8 cellular contexts compared by ENCODE assay signal in genomic region chr15:33963831-33964664, GRCh38. TPM values are rescaled to one million over a fixed set of nuclear protein-coding genes. Genes with fewer than 3 reads are reported as not detected.
DNase-seq lines count a peak whose midpoint lies in the region; ATAC-seq, FAIRE-seq and TF ChIP-seq lines count a peak whose summit lies in the region.

No MANE protein-coding gene starts in this region.

- no peak for TF ChIP-seq EP300 in K562 (IDR thresholded peaks at IDR 0.05; ENCODE audit: low read length)

- CTCF ChIA-PET in K562 (lab: Yijun Ruan, JAX; ENCODE audit: low intra/inter-chr PET ratio): no interaction called here

- no peak overlapping the region for H2BK5ac ChIP-seq in mesenchymal stem cell (ENCODE audit: low read depth, low read length, poor library complexity, severe bottlenecking)

- H3K4me3 Mint-ChIP-seq in effector memory CD8-positive, alpha-beta T cell: no peak overlapping the region

- peak; percentile 50 to 67 for TF ChIP-seq RAD21 in K562 (CRISPR knock-in tag; conservative IDR thresholded peaks at IDR 0.05 in 1 of 2, IDR thresholded peaks at IDR 0.05 in 1 of 2)

- no TSS peak for BruUV-seq in K562 (replicated peaks; lab: Mats Ljungman, UMichigan)

- FAIRE-seq in K562 (lab: Jason Lieb, UNC): peak; percentile 87

- peaks cover 3 to 4% of the 10 kb centered on the region in 2 donors for H3K4me1 Mint-ChIP-seq in effector memory CD8-positive, alpha-beta T cell (ENCODE audit: low read depth in 2 of 2)

- no peak overlapping the region for H3K27ac Mint-ChIP-seq in effector memory CD8-positive, alpha-beta T cell

- no peak overlapping the region for H4K8ac ChIP-seq in mesenchymal stem cell (ENCODE audit: low read length)

- H4K20me1 ChIP-seq in K562 (replicated peaks; ENCODE audit: control insufficient read depth, insufficient read depth, low read length): no peaks in the 10 kb centered on the region

- peaks cover 15% of the 10 kb centered on the region for H3K79me1 ChIP-seq in mesenchymal stem cell (replicated peaks; ENCODE audit: low read length, poor library complexity, severe bottlenecking)

- H4K91ac ChIP-seq in mesenchymal stem cell (ENCODE audit: low read length): no peak overlapping the region

- H3K79me2 ChIP-seq in K562 (ENCODE audit: control insufficient read depth, insufficient read depth, low read length): no peaks in the 10 kb centered on the region

- intact Hi-C loops in K562 (cut with micrococcal nuclease): loop anchor here (1.0 kb wide), 1 partner anchor 229 kb away; no protein-coding TSS in a partner anchor

- no peaks in the 10 kb centered on the region for H3K9me3 Mint-ChIP-seq in effector memory CD8-positive, alpha-beta T cell

- peak; percentile 43 for DNase-seq in SKM-1 treated with dmso at 0.1 percent for 144 hours (lab: John Stamatoyannopoulos, UW; ENCODE audit: unreplicated experiment)
- no peak for DNase-seq in SKM-1 (lab: John Stamatoyannopoulos, UW; ENCODE audit: unreplicated experiment)
- DNase-seq in NCI-H1417 treated with DMSO at 0.1 percent for 48 hours (lab: John Stamatoyannopoulos, UW): peak; percentile 30
- DNase-seq in K562 (ENCODE audit: extremely low read depth in 1 of 4, low spot score in 3 of 4): peak; percentile 17 to 47 (median 22)
- DNase-seq in mesenchymal stem cell: peak; percentile 54
- no peak for DNase-seq in effector memory CD8-positive, alpha-beta T cell

- POLR2A ChIA-PET in K562 (lab: Yijun Ruan, JAX): interaction anchor here (0.6 to 1.0 kb wide), 4 partner anchors 15 to 219 kb away, joined by 3 read pairs; no protein-coding TSS in a partner anchor

- H3K27me3 Mint-ChIP-seq in effector memory CD8-positive, alpha-beta T cell: no peaks in the 10 kb centered on the region

- in situ Hi-C loops in K562 (cut with MboI): no loop called here

- 8% methylated on average over 7 of the region's 8 CpGs for WGBS in K562 (ENCODE audit: insufficient coverage, low coverage, missing lambda C conversion rate)
- 50% methylated on average over 4 of the region's 8 CpGs for WGBS in mesenchymal stem cell

- no peak overlapping the region for H2AK5ac ChIP-seq in mesenchymal stem cell (ENCODE audit: low read length, severe bottlenecking)

- H2AFZ ChIP-seq in K562 (ENCODE audit: low read depth, low read length) (no peak overlapping the region), mesenchymal stem cell (ENCODE audit: low read depth, low read length) (no peak overlapping the region)

- no peak overlapping the region for H3K14ac ChIP-seq in mesenchymal stem cell (ENCODE audit: low read length in 2 of 2)

- H3K4me3 ChIP-seq in K562: no peak overlapping the region
- no peak overlapping the region for H3K4me3 ChIP-seq in mesenchymal stem cell (ENCODE audit: insufficient read depth in 1 of 2, low read depth in 1 of 2, low read length in 2 of 2)

- H2BK15ac ChIP-seq in mesenchymal stem cell (ENCODE audit: low read depth, poor library complexity, severe bottlenecking): no peak overlapping the region

- H3K36me3 Mint-ChIP-seq in effector memory CD8-positive, alpha-beta T cell (ENCODE audit: insufficient read depth): no peaks in the 10 kb centered on the region

- TF ChIP-seq CTCF in K562 (IDR thresholded peaks at IDR 0.05 in 2 of 3, conservative IDR thresholded peaks at IDR 0.05 in 1 of 3; ENCODE audit: insufficient read depth in 2 of 3, low read depth in 1 of 3, low read length in 3 of 3): peak; percentile 51 to 70 (median 61); a peak in 5 of 6 replicates

- H3K36me3 ChIP-seq in K562 (ENCODE audit: control insufficient read depth, insufficient read depth, low read length) (no peaks in the 10 kb centered on the region), mesenchymal stem cell (ENCODE audit: control insufficient read depth in 1 of 2, insufficient read depth in 2 of 2, low read depth in 1 of 2, low read length in 2 of 2) (no peaks in the 10 kb centered on the region)

- H3K18ac ChIP-seq in mesenchymal stem cell (ENCODE audit: low read depth in 1 of 2, low read length in 2 of 2): no peak overlapping the region

- H3K9me3 ChIP-seq in K562 (replicated peaks; ENCODE audit: control insufficient read depth, insufficient read depth, low read depth, low read length): no peaks in the 10 kb centered on the region
- no peaks in the 10 kb centered on the region for H3K9me3 ChIP-seq in mesenchymal stem cell (ENCODE audit: control insufficient read depth, low read length)

- H3K27me3 ChIP-seq in K562 (ENCODE audit: control insufficient read depth in 2 of 2, insufficient read depth in 2 of 2, low read length in 2 of 2) (no peaks in the 10 kb centered on the region; a peak in 1 of 5 replicates), mesenchymal stem cell (ENCODE audit: control insufficient read depth in 1 of 2, insufficient read depth in 1 of 2, low read length in 2 of 2) (no peaks in the 10 kb centered on the region)

- H3K4ac ChIP-seq in mesenchymal stem cell (ENCODE audit: low read depth in 1 of 2, low read length in 2 of 2): no peak overlapping the region

- H3K4me2 ChIP-seq in K562 (ENCODE audit: insufficient read depth, low read length) (no peak overlapping the region), mesenchymal stem cell (ENCODE audit: low read length, poor library complexity, severe bottlenecking) (no peak overlapping the region)

- H3K9ac ChIP-seq in K562 (ENCODE audit: insufficient read depth in 1 of 2, low read depth in 2 of 2, low read length in 2 of 2): no peak overlapping the region
- H3K9ac ChIP-seq in mesenchymal stem cell (ENCODE audit: low read length): peak overlapping the region; percentile 10

- H3K4me1 ChIP-seq in K562 (replicated peaks in 1 of 2; ENCODE audit: control insufficient read depth in 2 of 2, insufficient read depth in 2 of 2, low read length in 2 of 2) (no peaks in the 10 kb centered on the region), mesenchymal stem cell (ENCODE audit: control insufficient read depth, insufficient read depth, low read depth, low read length) (no peaks in the 10 kb centered on the region)

- no peak overlapping the region for H3K23ac ChIP-seq in mesenchymal stem cell (ENCODE audit: low read length in 2 of 2)

- no peak for TF ChIP-seq POLR2A in K562 (conservative IDR thresholded peaks at IDR 0.05)
- TF ChIP-seq POLR2A in GM18505 (IDR thresholded peaks at IDR 0.05; ENCODE audit: borderline replicate concordance, extremely low read depth, insufficient read depth, insufficient read length): no peak

- H2BK12ac ChIP-seq in mesenchymal stem cell (ENCODE audit: low read length in 2 of 2): no peak overlapping the region

- peak; percentile 87 for ATAC-seq in K562
- ATAC-seq in GM18498 (IDR thresholded peaks at IDR 0.05; ENCODE audit: unreplicated experiment): no peak
- ATAC-seq in GM18505 (IDR thresholded peaks at IDR 0.05; ENCODE audit: unreplicated experiment): no peak
- no peak for ATAC-seq in effector memory CD8-positive, alpha-beta T cell (replicated peaks)

- no peaks in the 10 kb centered on the region for H3K9me1 ChIP-seq in K562 (ENCODE audit: control insufficient read depth, insufficient read depth, low read length)

- H2BK120ac ChIP-seq in mesenchymal stem cell (ENCODE audit: low read depth, low read length): no peak overlapping the region

- no peak overlapping the region for H3K27ac ChIP-seq in K562 (ENCODE audit: extremely low read depth, low read depth, low read length)
- no peak overlapping the region for H3K27ac ChIP-seq in mesenchymal stem cell (ENCODE audit: low read length, poor library complexity, severe bottlenecking)

TF ChIP-seq in K562, 482 proteins besides CTCF, POLR2A, EP300 and RAD21 (continues in another document):
- TF ChIP-seq ZNF140 (CRISPR knock-in tag; IDR thresholded peaks at IDR 0.05) (no peak), ZNF197 (CRISPR knock-in tag; IDR thresholded peaks at IDR 0.05; ENCODE audit: low read depth) (no peak), PHF21A (IDR thresholded peaks at IDR 0.05; ENCODE audit: borderline replicate concordance, low read depth) (peak; percentile 21; the same call in 1 of the 2 replicates), SETDB1 (IDR thresholded peaks at IDR 0.05; ENCODE audit: low read length) (no peak), SAFB (IDR thresholded peaks at IDR 0.05; ENCODE audit: borderline replicate concordance, low read depth, low read length) (no peak), DEAF1 (CRISPR knock-in tag; IDR thresholded peaks at IDR 0.05) (0 out of 2 replicates have a peak, but pooled peaks have one; percentile 14), KLF16 (IDR thresholded peaks at IDR 0.05) (peak; percentile 30; the same call in 1 of the 2 replicates), BRF1 (IDR thresholded peaks at IDR 0.05; ENCODE audit: borderline replicate concordance, extremely low read depth, insufficient read length) (no peak), ZNF79 (CRISPR knock-in tag; IDR thresholded peaks at IDR 0.05; ENCODE audit: low read depth) (no peak)

RNA-seq across cellular contexts. Expression of gene CHRM5, which starts 4.2 kb away (rescaled TPM):
- total RNA-seq in K562 (2011; cell fraction: chromatin; rRNA removed; ENCODE audit: low replicate concordance): not detected in 2 replicates
- not detected in 2 replicates for total RNA-seq in K562 (2011; cell fraction: nucleolus; rRNA removed)
- not detected in 2 replicates for total RNA-seq in K562 (2011; cell fraction: nucleoplasm; rRNA removed)
- total RNA-seq in K562 (2014; rRNA removed) (not detected in 2 replicates), K562 (2014; rRNA removed; fragmentation: Illumina TruSeq; extraction: Trizol) (not detected in 2 replicates), K562 (2015; rRNA removed; fragmentation: Illumina TruSeq; extraction: Trizol) (not detected in 2 replicates), K562 (2021) (not detected in 2 replicates)
- polyA plus RNA-seq in K562 (2011; rRNA removed) (not detected in 2 replicates), K562 (2014; fragmentation: Illumina TruSeq; extraction: Trizol) (not detected in 2 replicates), K562 (2014; fragmentation: Nextera tagmentation; extraction: Ambion mirVana) (not detected), K562 (2014; rRNA removed) (not detected in 2 replicates)
- not detected in 2 replicates for polyA plus RNA-seq in K562 (2011; cell fraction: cytosol; rRNA removed)
- polyA plus RNA-seq in K562 (2011; cell fraction: nucleus; rRNA removed): not detected in 2 replicates
- 0.04 and 0.07 TPM in 2 replicates for polyA plus RNA-seq in K562 (2012)
- polyA minus RNA-seq in K562 (2011; rRNA and poly(A)+ RNA removed): not detected in 2 replicates
- not detected in 2 replicates for polyA minus RNA-seq in K562 (2011; cell fraction: cytosol; rRNA and poly(A)+ RNA removed)
- polyA minus RNA-seq in K562 (2011; cell fraction: nucleus; rRNA and poly(A)+ RNA removed): not detected in 2 replicates
- not detected for polyA plus RNA-seq in mesenchymal stem cell (2013, experiment 1 of 2)
- polyA plus RNA-seq in mesenchymal stem cell (2013, experiment 2 of 2): 0.03 TPM

Comparison
In these comparisons a context has a peak if more than half of its experiments do, and no peak if none do; other contexts are left out.
1. DNase-seq: peak in SKM-1 treated with dmso at 0.1 percent for 144 hours (single experiment), NCI-H1417 treated with DMSO at 0.1 percent for 48 hours (single experiment), K562 (4 of 4) and mesenchymal stem cell (single experiment); none in SKM-1 (single experiment) and effector memory CD8-positive, alpha-beta T cell (0 of 3).